ENCODE assay signal across 9 cellular contexts in the genomic region with DNA sequence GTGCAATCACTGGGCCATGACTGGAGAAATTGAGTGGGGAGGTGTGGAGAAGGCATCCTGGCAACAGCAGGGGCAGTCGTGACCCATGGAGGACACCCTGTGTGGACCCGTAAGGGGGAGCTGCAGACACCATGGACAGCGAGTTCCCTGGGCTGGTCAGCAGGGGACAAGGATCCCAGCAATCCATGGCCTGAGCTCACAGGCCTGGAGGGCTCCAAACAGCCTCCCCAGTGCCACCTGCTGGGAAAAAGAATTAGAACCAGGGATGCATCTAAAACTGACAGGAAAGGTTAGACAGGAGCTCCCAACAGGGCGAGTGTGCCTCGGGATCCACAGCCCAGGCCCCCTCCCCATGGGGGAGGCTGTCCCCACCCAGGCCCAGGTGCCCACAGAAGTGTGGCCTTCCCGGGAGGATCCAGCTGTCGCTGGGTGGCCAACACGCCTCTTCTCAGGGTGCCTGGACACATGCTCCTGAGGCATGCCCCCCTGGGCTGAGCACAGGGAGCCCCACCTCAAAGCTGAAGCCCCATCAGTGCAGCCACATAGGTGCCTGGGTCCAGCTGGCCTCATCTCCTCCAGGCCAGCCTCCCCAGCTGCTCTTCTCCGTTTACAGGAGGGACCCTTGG. TPM values are rescaled to one million over a fixed set of nuclear protein-coding genes. Genes with fewer than 3 reads are reported as not detected.
A peak's percentile ranks its signal among the peaks of the same experiment; 100 is the strongest.
DNase-seq lines count a peak whose midpoint lies in the region; ATAC-seq and TF ChIP-seq lines count a peak whose summit lies in the region.
"Had no signal": no experiment of that assay in that cellular context is flagged by ENCODE, and none has a peak within 500 bp of the region (broad histone marks: within the 10 kb centered on the region; RNA-seq: fewer than 3 reads in every experiment).

No MANE protein-coding gene starts in this region.

- H3K27ac Mint-ChIP-seq in activated naive CD4-positive, alpha-beta T cell treated with anti-CD3 and anti-CD28 coated beads for 36 hours, result no peak overlapping the region
- no peak overlapping the region for H3K27ac Mint-ChIP-seq in activated naive CD8-positive, alpha-beta T cell treated with anti-CD3 and anti-CD28 coated beads, Interleukin-2, amount 50 U/mL, for 24 hours

- CTCF ChIA-PET in activated naive CD4-positive, alpha-beta T cell treated with anti-CD3 and anti-CD28 coated beads for 36 hours (lab: Charles Lee), result interaction anchor here (0.6 to 2.1 kb wide), 9 partner anchors 11 to 1078 kb away, joined by 3 to 9 read pairs (median 3); no protein-coding TSS in a partner anchor

- TF ChIP-seq POLR2A in gastrocnemius medialis (IDR thresholded peaks at IDR 0.05), result no peak

- H3K9me3 Mint-ChIP-seq in activated naive CD4-positive, alpha-beta T cell treated with anti-CD3 and anti-CD28 coated beads for 36 hours, result peaks cover 5% of the 10 kb centered on the region
- H3K9me3 Mint-ChIP-seq in activated naive CD8-positive, alpha-beta T cell treated with anti-CD3 and anti-CD28 coated beads, Interleukin-2, amount 50 U/mL, for 24 hours, result peaks cover 5% of the 10 kb centered on the region

- ATAC-seq in activated naive CD8-positive, alpha-beta T cell treated with anti-CD3 and anti-CD28 coated beads, Interleukin-2, amount 50 U/mL, for 24 hours, result peak; percentile 22
- ATAC-seq in gastrocnemius medialis (peak; percentile 41 to 60), GM21423 (IDR thresholded peaks at IDR 0.05; ENCODE audit: unreplicated experiment) (no peak)

- H3K4me3 ChIP-seq in right atrium auricular region, result no peak overlapping the region
- no peak overlapping the region for H3K4me3 ChIP-seq in gastrocnemius medialis

- in situ Hi-C loops in gastrocnemius medialis (cut with MboI; ENCODE audit: low sequenced_read_pairs in 4 of 4), result no loop called here

- H3K27ac ChIP-seq in right atrium auricular region, result no peak overlapping the region
- H3K27ac ChIP-seq in gastrocnemius medialis, result no peak overlapping the region

- H3K9me3 ChIP-seq in right atrium auricular region (no peaks in the 10 kb centered on the region), gastrocnemius medialis (no peaks in the 10 kb centered on the region)

- DNase-seq in activated naive CD4-positive, alpha-beta T cell treated with anti-CD3 and anti-CD28 coated beads for 36 hours, result peak; percentile 48
- DNase-seq in activated naive CD4-positive, alpha-beta T cell treated with anti-CD3 and anti-CD28 coated beads, Interleukin-2, amount 50 U/mL, for 16 hours, result no peak
- peak; percentile 80 for DNase-seq in NCI-H146 (lab: John Stamatoyannopoulos, UW)
- peak; percentile 26 for DNase-seq in activated naive CD8-positive, alpha-beta T cell treated with anti-CD3 and anti-CD28 coated beads, Interleukin-2, amount 50 U/mL, for 24 hours
- DNase-seq in right atrium auricular region (ENCODE audit: low spot score), result no peak
- no peak for DNase-seq in gastrocnemius medialis
- no peak for DNase-seq in germinal center (ENCODE audit: low spot score)

- H3K27me3 ChIP-seq in right atrium auricular region (no peaks in the 10 kb centered on the region), gastrocnemius medialis (peaks cover 0 to 12% (median 2%) of the 10 kb centered on the region in 3 donors)

- H3K36me3 Mint-ChIP-seq in activated naive CD4-positive, alpha-beta T cell treated with anti-CD3 and anti-CD28 coated beads for 36 hours (ENCODE audit: low read depth), result peaks cover 1% of the 10 kb centered on the region
- no peaks in the 10 kb centered on the region for H3K36me3 Mint-ChIP-seq in activated naive CD8-positive, alpha-beta T cell treated with anti-CD3 and anti-CD28 coated beads, Interleukin-2, amount 50 U/mL, for 24 hours (ENCODE audit: low read depth)

- H3K4me1 Mint-ChIP-seq in activated naive CD4-positive, alpha-beta T cell treated with anti-CD3 and anti-CD28 coated beads for 36 hours (ENCODE audit: low read depth), result no peaks in the 10 kb centered on the region
- no peaks in the 10 kb centered on the region for H3K4me1 Mint-ChIP-seq in activated naive CD8-positive, alpha-beta T cell treated with anti-CD3 and anti-CD28 coated beads, Interleukin-2, amount 50 U/mL, for 24 hours

- TF ChIP-seq CTCF in right atrium auricular region (IDR thresholded peaks at IDR 0.05) (peak; percentile 36 to 73), gastrocnemius medialis (IDR thresholded peaks at IDR 0.05 in 4 of 5, conservative IDR thresholded peaks at IDR 0.05 in 1 of 5) (peak in 2 of 5 experiments; percentile 15 to 26)

- intact Hi-C loops in activated naive CD4-positive, alpha-beta T cell treated with anti-CD3 and anti-CD28 coated beads for 36 hours (cut with micrococcal nuclease), result loop anchor here (1.0 kb wide), 1 partner anchor 326 kb away; no protein-coding TSS in a partner anchor
- intact Hi-C loops in gastrocnemius medialis (cut with DNase I; ENCODE audit: low total_unique reads), result no loop called here

- no peak overlapping the region for H3K4me3 Mint-ChIP-seq in activated naive CD4-positive, alpha-beta T cell treated with anti-CD3 and anti-CD28 coated beads for 36 hours
- H3K4me3 Mint-ChIP-seq in activated naive CD8-positive, alpha-beta T cell treated with anti-CD3 and anti-CD28 coated beads, Interleukin-2, amount 50 U/mL, for 24 hours, result no peak overlapping the region

- H3K4me1 ChIP-seq in right atrium auricular region, result peaks cover 0 to 4% of the 10 kb centered on the region in 2 donors
- peaks cover 0 to 8% of the 10 kb centered on the region in 2 donors for H3K4me1 ChIP-seq in gastrocnemius medialis

- H3K36me3 ChIP-seq in right atrium auricular region (no peaks in the 10 kb centered on the region), gastrocnemius medialis (no peaks in the 10 kb centered on the region)

- H3K27me3 Mint-ChIP-seq in activated naive CD4-positive, alpha-beta T cell treated with anti-CD3 and anti-CD28 coated beads for 36 hours (ENCODE audit: low read depth), result no peaks in the 10 kb centered on the region
- peaks cover 3% of the 10 kb centered on the region for H3K27me3 Mint-ChIP-seq in activated naive CD8-positive, alpha-beta T cell treated with anti-CD3 and anti-CD28 coated beads, Interleukin-2, amount 50 U/mL, for 24 hours

RNA-seq across cellular contexts. Expression of gene KIF1A, which starts 20.5 kb away (rescaled TPM):
- 1 to 10 TPM; 8.4 TPM for total RNA-seq in activated naive CD4-positive, alpha-beta T cell treated with anti-CD3 and anti-CD28 coated beads for 36 hours
- total RNA-seq in right atrium auricular region (10 to 100 TPM; 41.8 to 43.7 TPM), gastrocnemius medialis (under 1 TPM in 3 of 4 donors, not detected in 1; 0.05 to 0.33 (median 0.09) TPM)
- total RNA-seq: subcutaneous adipose tissue had no signal

RNA-seq across cellular contexts. Expression of gene AGXT, which starts 28.1 kb away (rescaled TPM):
- not detected for total RNA-seq in activated naive CD4-positive, alpha-beta T cell treated with anti-CD3 and anti-CD28 coated beads for 36 hours
- not detected for total RNA-seq in right atrium auricular region
- total RNA-seq in gastrocnemius medialis, result 1 to 10 TPM in 2 of 4 donors, not detected in 2; 1.7 to 3.3 TPM

RNA-seq across cellular contexts. Expression of gene MAB21L4, which starts 55.4 kb away (rescaled TPM):
- total RNA-seq in activated naive CD4-positive, alpha-beta T cell treated with anti-CD3 and anti-CD28 coated beads for 36 hours, result not detected
- total RNA-seq in right atrium auricular region (under 1 TPM in 1 of 2 donors, not detected in 1; 0.31 TPM), gastrocnemius medialis (not detected)
- total RNA-seq: subcutaneous adipose tissue had no signal

Comparison
In these comparisons a context has a peak if more than half of its experiments do, and no peak if none do; other contexts are left out.
1. DNase-seq: peak in activated naive CD4-positive, alpha-beta T cell treated with anti-CD3 and anti-CD28 coated beads for 36 hours (single experiment), NCI-H146 (single experiment) and activated naive CD8-positive, alpha-beta T cell treated with anti-CD3 and anti-CD28 coated beads, Interleukin-2, amount 50 U/mL, for 24 hours (single experiment); none in activated naive CD4-positive, alpha-beta T cell treated with anti-CD3 and anti-CD28 coated beads, Interleukin-2, amount 50 U/mL, for 16 hours (single experiment), right atrium auricular region (single experiment), gastrocnemius medialis (0 of 2) and germinal center (single experiment).
2. RNA of gene KIF1A, which starts 20.5 kb away (total RNA-seq): 41.8 to 43.7 TPM in right atrium auricular region and 8.4 TPM in activated naive CD4-positive, alpha-beta T cell treated with anti-CD3 and anti-CD28 coated beads for 36 hours; 0.05 to 0.33 TPM in gastrocnemius medialis; every median in the first group is over 4 times any median in the second.